1 cellular context compared by ENCODE assay signal in the genomic region with DNA sequence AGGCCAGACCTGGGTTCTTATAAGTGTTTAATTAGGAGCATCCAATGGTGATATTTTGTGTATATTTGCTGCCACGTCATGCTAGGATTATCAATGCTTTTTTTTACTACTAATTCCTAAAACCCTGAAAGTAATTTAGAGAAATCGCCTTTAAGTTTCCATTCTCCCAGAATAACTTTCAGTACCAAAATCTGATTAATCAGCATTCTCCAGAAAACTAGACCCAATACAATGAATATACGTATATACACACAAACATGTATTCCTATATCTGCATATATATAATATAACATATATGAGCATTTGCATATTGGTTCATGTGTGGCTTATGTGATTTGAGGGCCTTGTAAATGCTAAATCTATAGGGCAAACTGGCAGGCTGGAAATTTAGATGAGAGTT.
TF ChIP-seq lines count a peak whose summit lies in the region.

No MANE protein-coding gene starts in this region.

TF ChIP-seq in K562, 482 proteins besides CTCF, POLR2A, EP300 and RAD21 (continued from another document):
- TF ChIP-seq, protein P1, sequence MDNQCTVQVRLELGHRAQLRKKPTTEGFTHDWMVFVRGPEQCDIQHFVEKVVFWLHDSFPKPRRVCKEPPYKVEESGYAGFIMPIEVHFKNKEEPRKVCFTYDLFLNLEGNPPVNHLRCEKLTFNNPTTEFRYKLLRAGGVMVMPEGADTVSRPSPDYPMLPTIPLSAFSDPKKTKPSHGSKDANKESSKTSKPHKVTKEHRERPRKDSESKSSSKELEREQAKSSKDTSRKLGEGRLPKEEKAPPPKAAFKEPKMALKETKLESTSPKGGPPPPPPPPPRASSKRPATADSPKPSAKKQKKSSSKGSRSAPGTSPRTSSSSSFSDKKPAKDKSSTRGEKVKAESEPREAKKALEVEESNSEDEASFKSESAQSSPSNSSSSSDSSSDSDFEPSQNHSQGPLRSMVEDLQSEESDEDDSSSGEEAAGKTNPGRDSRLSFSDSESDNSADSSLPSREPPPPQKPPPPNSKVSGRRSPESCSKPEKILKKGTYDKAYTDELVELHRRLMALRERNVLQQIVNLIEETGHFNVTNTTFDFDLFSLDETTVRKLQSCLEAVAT (IDR thresholded peaks at IDR 0.05) = no peak
- 0 out of 2 replicates have a peak, but pooled peaks have one; percentile 22 for TF ChIP-seq MAFF (IDR thresholded peaks at IDR 0.05; ENCODE audit: low read length)
- TF ChIP-seq DIDO1 (tag; IDR thresholded peaks at IDR 0.05; ENCODE audit: low read depth) = no peak
- no peak for TF ChIP-seq HNRNPH1 (optimal IDR thresholded peaks at IDR 0.05; ENCODE audit: low read depth, low read length)
- TF ChIP-seq C11orf30 (IDR thresholded peaks at IDR 0.05; ENCODE audit: low read depth) = 0 out of 2 replicates have a peak, but pooled peaks have one; percentile 14
- no peak for TF ChIP-seq DNMT1 (IDR thresholded peaks at IDR 0.05)
- TF ChIP-seq MAFK (IDR thresholded peaks at IDR 0.05; ENCODE audit: low read length) = no peak
